Comparison of ENCODE assay signal across 1 cellular context in the genomic region with DNA sequence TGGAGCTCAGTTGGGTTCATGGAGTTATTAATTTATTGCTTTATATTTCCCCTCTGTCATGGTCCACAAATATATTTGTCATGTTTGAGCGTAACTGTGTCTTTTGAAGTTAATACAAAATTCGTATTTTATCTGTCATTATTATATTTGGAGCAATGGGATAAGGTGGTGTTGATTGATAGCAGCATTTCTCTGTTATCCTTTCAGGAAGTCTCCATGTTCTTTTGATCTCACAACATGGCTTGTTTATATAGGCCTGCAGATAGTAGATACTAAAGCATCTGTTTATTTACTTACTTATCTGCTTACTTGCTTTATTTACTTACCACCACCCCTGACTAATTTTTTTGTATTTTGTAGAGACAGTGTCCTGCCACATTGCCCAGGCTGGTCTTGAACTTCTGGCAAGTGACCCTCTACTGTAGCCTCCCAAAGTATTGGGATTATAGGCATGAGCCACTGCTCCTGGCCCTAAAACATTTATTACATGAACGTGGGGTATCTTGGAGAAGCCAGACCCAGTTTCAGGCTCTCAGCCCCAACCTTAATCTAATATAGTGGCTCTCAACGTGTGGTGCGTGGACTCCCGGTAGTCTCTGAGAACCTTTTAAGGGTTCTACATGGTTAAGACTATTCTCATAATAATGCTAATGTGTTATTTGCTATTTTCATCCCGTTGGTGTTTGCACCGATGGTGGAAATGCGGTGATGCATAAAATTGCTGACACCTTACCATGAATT.
TF ChIP-seq lines count a peak whose summit lies in the region.

No MANE protein-coding gene starts in this region.

TF ChIP-seq in K562, 482 proteins besides CTCF, POLR2A, EP300 and RAD21 (continued from another document):
- TF ChIP-seq ARID1B (IDR thresholded peaks at IDR 0.05), result peak; percentile 67
- peak; percentile 41; the same call in 1 of the 2 replicates for TF ChIP-seq TAL1 (IDR thresholded peaks at IDR 0.05)
- no peak for TF ChIP-seq NR2C1 (IDR thresholded peaks at IDR 0.05)
- 0 out of 2 replicates have a peak, but pooled peaks have one; percentile 13 for TF ChIP-seq NR2C1 (tag; IDR thresholded peaks at IDR 0.05)
- TF ChIP-seq, protein P1, sequence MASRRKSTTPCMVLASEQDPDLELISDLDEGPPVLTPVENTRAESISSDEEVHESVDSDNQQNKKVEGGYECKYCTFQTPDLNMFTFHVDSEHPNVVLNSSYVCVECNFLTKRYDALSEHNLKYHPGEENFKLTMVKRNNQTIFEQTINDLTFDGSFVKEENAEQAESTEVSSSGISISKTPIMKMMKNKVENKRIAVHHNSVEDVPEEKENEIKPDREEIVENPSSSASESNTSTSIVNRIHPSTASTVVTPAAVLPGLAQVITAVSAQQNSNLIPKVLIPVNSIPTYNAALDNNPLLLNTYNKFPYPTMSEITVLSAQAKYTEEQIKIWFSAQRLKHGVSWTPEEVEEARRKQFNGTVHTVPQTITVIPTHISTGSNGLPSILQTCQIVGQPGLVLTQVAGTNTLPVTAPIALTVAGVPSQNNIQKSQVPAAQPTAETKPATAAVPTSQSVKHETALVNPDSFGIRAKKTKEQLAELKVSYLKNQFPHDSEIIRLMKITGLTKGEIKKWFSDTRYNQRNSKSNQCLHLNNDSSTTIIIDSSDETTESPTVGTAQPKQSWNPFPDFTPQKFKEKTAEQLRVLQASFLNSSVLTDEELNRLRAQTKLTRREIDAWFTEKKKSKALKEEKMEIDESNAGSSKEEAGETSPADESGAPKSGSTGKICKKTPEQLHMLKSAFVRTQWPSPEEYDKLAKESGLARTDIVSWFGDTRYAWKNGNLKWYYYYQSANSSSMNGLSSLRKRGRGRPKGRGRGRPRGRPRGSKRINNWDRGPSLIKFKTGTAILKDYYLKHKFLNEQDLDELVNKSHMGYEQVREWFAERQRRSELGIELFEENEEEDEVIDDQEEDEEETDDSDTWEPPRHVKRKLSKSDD (conservative IDR thresholded peaks at IDR 0.05; ENCODE audit: low read length), result no peak
- no peak; the same call in 1 of the 2 replicates for TF ChIP-seq JUND (IDR thresholded peaks at IDR 0.05; ENCODE audit: borderline replicate concordance, low read depth, low read length)
- TF ChIP-seq JUND (tag; IDR thresholded peaks at IDR 0.05; ENCODE audit: borderline replicate concordance, low read depth, low read length), result peak; percentile 23; the same call in 1 of the 3 replicates
- TF ChIP-seq KAT7 (CRISPR knock-in tag; IDR thresholded peaks at IDR 0.05; ENCODE audit: borderline replicate concordance), result no peak
- TF ChIP-seq TCF3 (CRISPR knock-in tag; IDR thresholded peaks at IDR 0.05), result peak; percentile 43
- TF ChIP-seq CUX1 (CRISPR knock-in tag; IDR thresholded peaks at IDR 0.05), result 0 out of 2 replicates have a peak, but pooled peaks have one; percentile 62
- TF ChIP-seq PKNOX1 (IDR thresholded peaks at IDR 0.05), result peak; percentile 10; the same call in 1 of the 2 replicates
- no peak for TF ChIP-seq ZKSCAN3 (CRISPR knock-in tag; IDR thresholded peaks at IDR 0.05)
- peak; percentile 35; the same call in 1 of the 2 replicates for TF ChIP-seq CXXC5 (CRISPR knock-in tag; IDR thresholded peaks at IDR 0.05)
- no peak for TF ChIP-seq IRF2 (CRISPR knock-in tag; IDR thresholded peaks at IDR 0.05)
- TF ChIP-seq FOXK2 (conservative IDR thresholded peaks at IDR 0.05 in 1 of 2, IDR thresholded peaks at IDR 0.05 in 1 of 2; ENCODE audit: low read depth in 2 of 2), result 0 out of 4 replicates have a peak, but pooled peaks of 1 of the 2 experiments have one; percentile 24
- 0 out of 2 replicates have a peak, but pooled peaks have one; percentile 21 for TF ChIP-seq SMARCE1 (IDR thresholded peaks at IDR 0.05)
- peak; percentile 68 for TF ChIP-seq CBFA2T3 (IDR thresholded peaks at IDR 0.05)
- 0 out of 2 replicates have a peak, but pooled peaks have one; percentile 6 for TF ChIP-seq TOE1 (IDR thresholded peaks at IDR 0.05; ENCODE audit: borderline replicate concordance)
- no peak for TF ChIP-seq TOE1 (CRISPR knock-in tag; IDR thresholded peaks at IDR 0.05; ENCODE audit: borderline replicate concordance, low read depth)
- no peak for TF ChIP-seq PCBP1 (IDR thresholded peaks at IDR 0.05; ENCODE audit: low read depth, low read length, poor library complexity, severe bottlenecking)
- no peak for TF ChIP-seq POLR3G (IDR thresholded peaks at IDR 0.05; ENCODE audit: extremely low read depth, insufficient read length, insufficient replicate concordance)
- TF ChIP-seq TCF7 (IDR thresholded peaks at IDR 0.05; ENCODE audit: borderline replicate concordance), result peak; percentile 3; the same call in 1 of the 2 replicates
- peak; percentile 39; the same call in 1 of the 2 replicates for TF ChIP-seq CBFA2T2 (conservative IDR thresholded peaks at IDR 0.05)
- TF ChIP-seq NCOA6 (IDR thresholded peaks at IDR 0.05), result no peak
- TF ChIP-seq SMAD4 (CRISPR knock-in tag; conservative IDR thresholded peaks at IDR 0.05), result peak; percentile 5
- TF ChIP-seq, protein P2, sequence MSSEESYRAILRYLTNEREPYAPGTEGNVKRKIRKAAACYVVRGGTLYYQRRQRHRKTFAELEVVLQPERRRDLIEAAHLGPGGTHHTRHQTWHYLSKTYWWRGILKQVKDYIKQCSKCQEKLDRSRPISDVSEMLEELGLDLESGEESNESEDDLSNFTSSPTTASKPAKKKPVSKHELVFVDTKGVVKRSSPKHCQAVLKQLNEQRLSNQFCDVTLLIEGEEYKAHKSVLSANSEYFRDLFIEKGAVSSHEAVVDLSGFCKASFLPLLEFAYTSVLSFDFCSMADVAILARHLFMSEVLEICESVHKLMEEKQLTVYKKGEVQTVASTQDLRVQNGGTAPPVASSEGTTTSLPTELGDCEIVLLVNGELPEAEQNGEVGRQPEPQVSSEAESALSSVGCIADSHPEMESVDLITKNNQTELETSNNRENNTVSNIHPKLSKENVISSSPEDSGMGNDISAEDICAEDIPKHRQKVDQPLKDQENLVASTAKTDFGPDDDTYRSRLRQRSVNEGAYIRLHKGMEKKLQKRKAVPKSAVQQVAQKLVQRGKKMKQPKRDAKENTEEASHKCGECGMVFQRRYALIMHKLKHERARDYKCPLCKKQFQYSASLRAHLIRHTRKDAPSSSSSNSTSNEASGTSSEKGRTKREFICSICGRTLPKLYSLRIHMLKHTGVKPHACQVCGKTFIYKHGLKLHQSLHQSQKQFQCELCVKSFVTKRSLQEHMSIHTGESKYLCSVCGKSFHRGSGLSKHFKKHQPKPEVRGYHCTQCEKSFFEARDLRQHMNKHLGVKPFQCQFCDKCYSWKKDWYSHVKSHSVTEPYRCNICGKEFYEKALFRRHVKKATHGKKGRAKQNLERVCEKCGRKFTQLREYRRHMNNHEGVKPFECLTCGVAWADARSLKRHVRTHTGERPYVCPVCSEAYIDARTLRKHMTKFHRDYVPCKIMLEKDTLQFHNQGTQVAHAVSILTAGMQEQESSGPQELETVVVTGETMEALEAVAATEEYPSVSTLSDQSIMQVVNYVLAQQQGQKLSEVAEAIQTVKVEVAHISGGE (CRISPR knock-in tag; IDR thresholded peaks at IDR 0.05), result peak in 1 of 3 experiments; percentile 76; a peak in 2 of 6 replicates
- TF ChIP-seq HMGN3 (IDR thresholded peaks at IDR 0.05; ENCODE audit: borderline replicate concordance, extremely low read depth, insufficient read length, low read depth, low read length), result no peak
- peak; percentile 7; the same call in 1 of the 2 replicates for TF ChIP-seq DPF2 (IDR thresholded peaks at IDR 0.05)
- 0 out of 2 replicates have a peak, but pooled peaks have one; percentile 39 for TF ChIP-seq ZNF197 (CRISPR knock-in tag; IDR thresholded peaks at IDR 0.05; ENCODE audit: low read depth)
- TF ChIP-seq HDAC3 (IDR thresholded peaks at IDR 0.05; ENCODE audit: borderline replicate concordance, partially characterized antibody), result peak; percentile 2
- peak; percentile 52 to 67; a peak in 2 of 4 replicates for TF ChIP-seq FOXA3 (CRISPR knock-in tag; conservative IDR thresholded peaks at IDR 0.05 in 1 of 2, IDR thresholded peaks at IDR 0.05 in 1 of 2)
- TF ChIP-seq MCM7 (IDR thresholded peaks at IDR 0.05), result no peak
- TF ChIP-seq FOXK1 (CRISPR knock-in tag; IDR thresholded peaks at IDR 0.05; ENCODE audit: borderline replicate concordance), result no peak
- no peak for TF ChIP-seq ELF4 (CRISPR knock-in tag; IDR thresholded peaks at IDR 0.05)
- peak; percentile 48; the same call in 1 of the 2 replicates for TF ChIP-seq TEAD4 (IDR thresholded peaks at IDR 0.05; ENCODE audit: low read length)
- TF ChIP-seq TEAD4 (CRISPR knock-in tag; IDR thresholded peaks at IDR 0.05; ENCODE audit: borderline replicate concordance), result no peak
- no peak for TF ChIP-seq RBFOX2 (IDR thresholded peaks at IDR 0.05; ENCODE audit: low read depth, low read length)
- TF ChIP-seq C11orf30 (IDR thresholded peaks at IDR 0.05; ENCODE audit: low read depth), result peak; percentile 20; the same call in 1 of the 2 replicates
- peak; percentile 58 for TF ChIP-seq MEIS2 (IDR thresholded peaks at IDR 0.05; ENCODE audit: partially characterized antibody)
- 0 out of 2 replicates have a peak, but pooled peaks have one; percentile 7 for TF ChIP-seq ZNF79 (CRISPR knock-in tag; IDR thresholded peaks at IDR 0.05; ENCODE audit: low read depth)
- peak; percentile 87 for TF ChIP-seq LEF1 (IDR thresholded peaks at IDR 0.05)
